Comparison of ENCODE assay signal across 8 cellular contexts in genomic region chr17:40355123-40355803, GRCh38. TPM values are rescaled to one million over a fixed set of nuclear protein-coding genes. Genes with fewer than 3 reads are reported as not detected.
DNase-seq lines count a peak whose midpoint lies in the region; ATAC-seq, FAIRE-seq and TF ChIP-seq lines count a peak whose summit lies in the region.

No MANE protein-coding gene starts in this region.

- TF ChIP-seq CTCF in GM10266 (IDR thresholded peaks at IDR 0.05; ENCODE audit: control insufficient read depth, insufficient read depth, low read depth, missing control alignments): peak; percentile 99
- peak; percentile 93 for TF ChIP-seq CTCF in lung (IDR thresholded peaks at IDR 0.05; ENCODE audit: control extremely low read depth, extremely low read depth)

- no peak overlapping the region for H3K27ac Mint-ChIP-seq in activated CD4-positive, alpha-beta T cell treated with anti-CD3 and anti-CD28 coated beads for 36 hours

- no peak overlapping the region for H3K4me3 Mint-ChIP-seq in activated CD4-positive, alpha-beta T cell treated with anti-CD3 and anti-CD28 coated beads for 36 hours

- no peaks in the 10 kb centered on the region for H3K9me3 Mint-ChIP-seq in activated CD4-positive, alpha-beta T cell treated with anti-CD3 and anti-CD28 coated beads for 36 hours (ENCODE audit: low read depth)

- peak; percentile 89 for DNase-seq in GM10266 (ENCODE audit: extremely low spot score)
- DNase-seq in MV-4-11 (lab: John Stamatoyannopoulos, UW): peak; percentile 27
- peak; percentile 87 for DNase-seq in activated CD4-positive, alpha-beta T cell treated with anti-CD3 and anti-CD28 coated beads for 36 hours
- peak; percentile 61 for DNase-seq in cerebellar cortex (ENCODE audit: low spot score)
- DNase-seq in lung (ENCODE audit: low spot score): peak; percentile 76
- DNase-seq in stimulated activated CD8-positive, alpha-beta memory T cell treated with anti-CD3 and anti-CD28 coated beads, Interleukin-12 subunit alpha, Interleukin-12 subunit beta, amount 100 ng/mL, for 4 hours (ENCODE audit: low read depth): peak; percentile 51
- DNase-seq in COLO829 (ENCODE audit: low spot score): no peak
- no peak for DNase-seq in RCC 7860 (ENCODE audit: low spot score)

- peaks cover 17% of the 10 kb centered on the region for H3K36me3 Mint-ChIP-seq in activated CD4-positive, alpha-beta T cell treated with anti-CD3 and anti-CD28 coated beads for 36 hours (ENCODE audit: low read depth)

- intact Hi-C loops in activated CD4-positive, alpha-beta T cell treated with anti-CD3 and anti-CD28 coated beads for 36 hours (cut with DNase I, micrococcal nuclease): loop anchor here (1.0 to 5.0 kb wide), 5 partner anchors 47 to 154 kb away; partner anchors contain the start of gene WIPF2 (in 1 of the 2)

- FAIRE-seq in RCC 7860 (lab: Jason Lieb, UNC): no peak

- POLR2A ChIA-PET in activated CD4-positive, alpha-beta T cell treated with anti-CD3 and anti-CD28 coated beads for 36 hours (lab: Charles Lee): interaction anchor here (0.5 to 1.6 kb wide), 3 partner anchors 49 to 292 kb away, joined by 3 to 5 read pairs (median 4); partner anchors contain the start of gene SMARCE1

- 49% methylated on average over 29 of the region's 29 CpGs for WGBS in lung, 2 donors

- no peaks in the 10 kb centered on the region for H3K27me3 ChIP-seq in lung (ENCODE audit: control insufficient read depth, insufficient read depth)

- H3K4me1 Mint-ChIP-seq in activated CD4-positive, alpha-beta T cell treated with anti-CD3 and anti-CD28 coated beads for 36 hours: peaks cover 18% of the 10 kb centered on the region

- peaks cover 0 to 10% of the 10 kb centered on the region in 2 donors for H3K4me1 ChIP-seq in lung (ENCODE audit: control insufficient read depth in 2 of 2, insufficient read depth in 2 of 2, low read length in 2 of 2)

- CTCF ChIA-PET in activated CD4-positive, alpha-beta T cell treated with anti-CD3 and anti-CD28 coated beads for 36 hours (lab: Charles Lee): interaction anchor here (0.6 to 10.3 kb wide), 33 partner anchors 9 to 242 kb away, joined by 3 to 150 read pairs (median 4); partner anchors contain the start of gene RARA

- peak; percentile 71 for ATAC-seq in activated CD4-positive, alpha-beta T cell treated with anti-CD3 and anti-CD28 coated beads for 36 hours
- ATAC-seq in lung (ENCODE audit: insufficient read depth, low FRiP score): peak; percentile 38

- H3K36me3 ChIP-seq in lung (ENCODE audit: control insufficient read depth in 2 of 2, insufficient read depth in 2 of 2, low read length in 2 of 2): peaks cover 0 to 49% of the 10 kb centered on the region in 2 donors

- H3K9me3 ChIP-seq in lung (ENCODE audit: control insufficient read depth in 2 of 2, insufficient read depth in 1 of 2, low read length in 1 of 2): no peaks in the 10 kb centered on the region

- H3K4me3 ChIP-seq in lung: no peak overlapping the region

- H3K27ac ChIP-seq in lung (ENCODE audit: low read depth in 1 of 2, low read length in 1 of 2): peak overlapping the region in 1 of 2 donors; percentile 2

- peaks cover 3% of the 10 kb centered on the region for H3K27me3 Mint-ChIP-seq in activated CD4-positive, alpha-beta T cell treated with anti-CD3 and anti-CD28 coated beads for 36 hours

RNA-seq across cellular contexts. Expression of gene GJD3, which starts 9.3 kb away (rescaled TPM):
- total RNA-seq in activated CD4-positive, alpha-beta T cell treated with anti-CD3 and anti-CD28 coated beads for 36 hours: not detected
- 1 to 10 TPM in 1 of 2 donors, not detected in 1; 3.6 TPM for total RNA-seq in lung
- 1 to 10 TPM in 1 of 2 donors, under 1 TPM in 1; 0.53 to 1.4 TPM for polyA plus RNA-seq in lung

RNA-seq across cellular contexts. Expression of gene RARA, which starts 46.3 kb away (rescaled TPM):
- 10 to 100 TPM; 29.8 to 40.2 TPM for total RNA-seq in activated CD4-positive, alpha-beta T cell treated with anti-CD3 and anti-CD28 coated beads for 36 hours
- 10 to 100 TPM; 36.4 to 75.3 TPM for total RNA-seq in lung
- polyA plus RNA-seq in lung: 10 to 100 TPM; 49.8 to 51.7 TPM

Comparison
In these comparisons a context has a peak if more than half of its experiments do, and no peak if none do; other contexts are left out.
1. DNase-seq: peak in GM10266 (single experiment), MV-4-11 (single experiment), activated CD4-positive, alpha-beta T cell treated with anti-CD3 and anti-CD28 coated beads for 36 hours (single experiment), cerebellar cortex (single experiment), lung (single experiment) and stimulated activated CD8-positive, alpha-beta memory T cell treated with anti-CD3 and anti-CD28 coated beads, Interleukin-12 subunit alpha, Interleukin-12 subunit beta, amount 100 ng/mL, for 4 hours (single experiment); none in COLO829 (single experiment) and RCC 7860 (single experiment).